In the genomic region with DNA sequence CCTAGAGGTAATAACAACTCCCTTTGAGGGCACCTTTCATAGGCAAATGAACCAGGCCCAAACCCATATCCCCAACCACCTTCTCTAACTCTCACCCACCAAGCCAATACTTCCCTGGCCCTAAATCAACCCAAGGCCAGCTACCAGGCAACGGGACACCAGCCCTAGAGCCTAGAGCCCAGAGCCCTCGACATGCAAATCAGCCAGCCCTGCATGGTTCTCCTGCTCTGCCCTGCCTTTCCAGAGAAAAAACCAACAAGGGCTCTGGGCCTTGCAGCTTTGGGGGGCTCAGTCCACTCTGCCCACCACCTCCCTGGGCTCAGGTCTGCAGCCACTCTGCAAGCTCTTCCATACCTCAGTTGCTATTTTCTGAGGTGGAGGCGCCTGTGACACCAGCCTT, we compare ENCODE assay signal across 1 cellular context.
TF ChIP-seq lines count a peak whose summit lies in the region.

No MANE protein-coding gene starts in this region.

TF ChIP-seq in H1, 55 proteins besides CTCF, POLR2A, EP300 and RAD21:
- TF ChIP-seq HDAC2 (IDR thresholded peaks at IDR 0.05; ENCODE audit: borderline replicate concordance in 1 of 2, low read depth in 2 of 2, low read length in 2 of 2) (no peak), ASH2L (IDR thresholded peaks at IDR 0.05; ENCODE audit: low read length) (no peak), KDM1A (IDR thresholded peaks at IDR 0.05; ENCODE audit: borderline replicate concordance, low read length) (no peak), USF2 (IDR thresholded peaks at IDR 0.05; ENCODE audit: low read length) (no peak), TBP (IDR thresholded peaks at IDR 0.05; ENCODE audit: low read depth, low read length) (no peak), BCL11A (IDR thresholded peaks at IDR 0.05; ENCODE audit: low read depth in 2 of 2, low read length in 2 of 2) (no peak), FOSL1 (IDR thresholded peaks at IDR 0.05; ENCODE audit: insufficient read depth, low read depth, low read length) (no peak), SP2 (IDR thresholded peaks at IDR 0.05; ENCODE audit: low read length) (no peak), EZH2 (IDR thresholded peaks at IDR 0.05; ENCODE audit: low read depth, low read length, severe bottlenecking) (no peak), E2F6 (IDR thresholded peaks at IDR 0.05) (no peak), SAP30 (IDR thresholded peaks at IDR 0.05; ENCODE audit: insufficient read depth, insufficient replicate concordance, low read length) (no peak)
